13 cellular contexts compared by ENCODE assay signal in the genomic region with DNA sequence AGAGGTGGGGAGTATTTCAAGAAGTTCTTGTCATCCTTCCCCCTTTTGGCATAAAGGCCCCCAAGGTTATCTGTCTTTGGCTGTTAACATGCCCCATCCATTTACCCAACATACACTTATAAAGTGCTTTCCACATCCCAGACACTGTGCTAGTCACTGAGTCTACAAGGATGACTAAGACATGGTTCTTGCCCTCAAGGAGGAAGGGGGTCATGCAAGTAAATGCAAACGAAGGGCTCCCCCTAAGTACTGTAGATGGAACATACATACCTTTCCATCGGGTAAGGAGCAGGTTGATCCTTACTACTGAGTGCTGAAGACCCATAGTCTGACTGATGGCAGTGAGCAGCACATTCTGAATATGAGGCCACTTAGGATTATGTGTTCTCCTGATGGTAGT. TPM values are rescaled to one million over a fixed set of nuclear protein-coding genes. Genes with fewer than 3 reads are reported as not detected.
DNase-seq lines count a peak whose midpoint lies in the region; ATAC-seq and TF ChIP-seq lines count a peak whose summit lies in the region.
"Had no signal": no experiment of that assay in that cellular context is flagged by ENCODE, and none has a peak within 500 bp of the region (broad histone marks: within the 10 kb centered on the region; RNA-seq: fewer than 3 reads in every experiment).

No MANE protein-coding gene starts in this region.

- intact Hi-C loops in activated naive CD4-positive, alpha-beta T cell treated with anti-CD3 and anti-CD28 coated beads for 36 hours (cut with micrococcal nuclease) = loop anchor here (1.0 to 10.0 kb wide), 9 partner anchors 12 to 201 kb away; a partner anchor contains a TSS

- ATAC-seq in stimulated activated memory B cell treated with anti-CD40 and anti-IgM and Interleukin-4, amounts not matched to agents 10 μg/mL and 1 μg/mL and 100 μg/mL, for 72 hours = peak; percentile 51
- ATAC-seq in GM21717 (IDR thresholded peaks at IDR 0.05; ENCODE audit: unreplicated experiment) (no peak), HG03460 (IDR thresholded peaks at IDR 0.05; ENCODE audit: unreplicated experiment) (no peak), GM19467 (IDR thresholded peaks at IDR 0.05; ENCODE audit: unreplicated experiment) (no peak)

- no peaks in the 10 kb centered on the region for H3K27me3 Mint-ChIP-seq in activated naive CD4-positive, alpha-beta T cell treated with anti-CD3 and anti-CD28 coated beads for 36 hours (ENCODE audit: low read depth)
- no peaks in the 10 kb centered on the region for H3K27me3 Mint-ChIP-seq in activated naive CD8-positive, alpha-beta T cell
- H3K27me3 Mint-ChIP-seq in stimulated activated memory B cell treated with anti-CD40 and anti-IgM and Interleukin-4, amounts not matched to agents 10 μg/mL and 1 μg/mL and 100 μg/mL, for 72 hours = no peaks in the 10 kb centered on the region

- no peaks in the 10 kb centered on the region for H3K9me3 Mint-ChIP-seq in activated naive CD4-positive, alpha-beta T cell treated with anti-CD3 and anti-CD28 coated beads for 36 hours
- no peaks in the 10 kb centered on the region for H3K9me3 Mint-ChIP-seq in activated naive CD8-positive, alpha-beta T cell (ENCODE audit: low read depth)
- H3K9me3 Mint-ChIP-seq in stimulated activated memory B cell treated with anti-CD40 and anti-IgM and Interleukin-4, amounts not matched to agents 10 μg/mL and 1 μg/mL and 100 μg/mL, for 72 hours = no peaks in the 10 kb centered on the region
- H3K9me3 Mint-ChIP-seq: neural crest cell had no signal

- no peak overlapping the region for H3K4me3 Mint-ChIP-seq in activated naive CD4-positive, alpha-beta T cell treated with anti-CD3 and anti-CD28 coated beads for 36 hours
- peak overlapping the region; percentile 55 for H3K4me3 Mint-ChIP-seq in activated naive CD8-positive, alpha-beta T cell
- no peak overlapping the region for H3K4me3 Mint-ChIP-seq in stimulated activated memory B cell treated with anti-CD40 and anti-IgM and Interleukin-4, amounts not matched to agents 10 μg/mL and 1 μg/mL and 100 μg/mL, for 72 hours
- H3K4me3 Mint-ChIP-seq: neural crest cell had no signal

- peak; percentile 46 for DNase-seq in activated naive CD4-positive, alpha-beta T cell treated with anti-CD3 and anti-CD28 coated beads for 36 hours
- no peak for DNase-seq in activated naive CD4-positive, alpha-beta T cell treated with anti-CD3 and anti-CD28 coated beads, Interleukin-2, amount 50 U/mL, for 16 hours
- DNase-seq in NB4 (ENCODE audit: low read depth) = peak; percentile 59
- DNase-seq: amniotic stem cell; NCI-H510A; spleen; stimulated activated naive CD4-positive, alpha-beta T cell treated with Interleukin-2 at 50 U/mL for 16 hours had no signal

- TF ChIP-seq POLR2A in NB4 (IDR thresholded peaks at IDR 0.05; ENCODE audit: extremely low read depth, insufficient read length) = no peak

- TF ChIP-seq CTCF in NB4 (IDR thresholded peaks at IDR 0.05; ENCODE audit: low read depth, low read length) = no peak

- no peak overlapping the region for H3K4me3 ChIP-seq in NB4 (ENCODE audit: low read depth, low read length)
- H3K4me3 ChIP-seq: spleen had no signal

- H3K36me3 Mint-ChIP-seq in activated naive CD4-positive, alpha-beta T cell treated with anti-CD3 and anti-CD28 coated beads for 36 hours (ENCODE audit: low read depth) = peaks cover 69% of the 10 kb centered on the region
- H3K36me3 Mint-ChIP-seq in activated naive CD8-positive, alpha-beta T cell = peaks cover 19% of the 10 kb centered on the region
- H3K36me3 Mint-ChIP-seq in stimulated activated memory B cell treated with anti-CD40 and anti-IgM and Interleukin-4, amounts not matched to agents 10 μg/mL and 1 μg/mL and 100 μg/mL, for 72 hours = peaks cover 73% of the 10 kb centered on the region

- peaks cover 88% of the 10 kb centered on the region for H3K4me1 Mint-ChIP-seq in activated naive CD4-positive, alpha-beta T cell treated with anti-CD3 and anti-CD28 coated beads for 36 hours (ENCODE audit: low read depth)
- H3K4me1 Mint-ChIP-seq in activated naive CD8-positive, alpha-beta T cell (ENCODE audit: low read depth) = peaks cover 94% of the 10 kb centered on the region
- peaks cover 74% of the 10 kb centered on the region for H3K4me1 Mint-ChIP-seq in stimulated activated memory B cell treated with anti-CD40 and anti-IgM and Interleukin-4, amounts not matched to agents 10 μg/mL and 1 μg/mL and 100 μg/mL, for 72 hours
- H3K4me1 Mint-ChIP-seq: neural crest cell had no signal

- peak overlapping the region; percentile 85 for H3K27ac Mint-ChIP-seq in activated naive CD4-positive, alpha-beta T cell treated with anti-CD3 and anti-CD28 coated beads for 36 hours
- peak overlapping the region; percentile 95 for H3K27ac Mint-ChIP-seq in activated naive CD8-positive, alpha-beta T cell
- peak overlapping the region; percentile 82 for H3K27ac Mint-ChIP-seq in stimulated activated memory B cell treated with anti-CD40 and anti-IgM and Interleukin-4, amounts not matched to agents 10 μg/mL and 1 μg/mL and 100 μg/mL, for 72 hours

- CTCF ChIA-PET in activated naive CD4-positive, alpha-beta T cell treated with anti-CD3 and anti-CD28 coated beads for 36 hours (lab: Charles Lee) = interaction anchor here (0.9 to 2.1 kb wide), 4 partner anchors 29 to 192 kb away, joined by 3 to 7 read pairs (median 4); no protein-coding TSS in a partner anchor

RNA-seq across cellular contexts. Expression of a gene that starts 38.3 kb away (rescaled TPM):
- 10 to 100 TPM; 61.1 to 61.2 TPM for total RNA-seq in activated naive CD4-positive, alpha-beta T cell treated with anti-CD3 and anti-CD28 coated beads for 36 hours
